8 cellular contexts compared by ENCODE assay signal in the genomic region with DNA sequence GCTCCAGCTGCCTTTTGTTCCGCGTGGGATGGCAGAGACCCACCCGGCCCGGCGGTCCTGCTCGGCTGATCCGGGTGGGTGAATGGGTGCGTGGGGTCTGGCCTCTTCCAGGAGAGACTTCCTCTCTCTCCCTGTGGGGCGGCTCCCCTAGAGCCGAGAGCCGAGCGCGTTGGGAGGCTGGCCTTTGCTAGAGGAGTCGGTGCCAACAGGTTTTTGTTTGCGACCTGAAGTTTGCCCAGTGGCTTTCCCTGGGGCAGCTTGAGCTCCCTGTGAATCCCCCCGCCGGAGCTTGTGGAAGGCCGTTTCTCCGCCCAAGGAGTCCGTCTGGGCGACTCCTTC. TPM values are rescaled to one million over a fixed set of nuclear protein-coding genes. Genes with fewer than 3 reads are reported as not detected.
A peak's percentile ranks its signal among the peaks of the same experiment; 100 is the strongest.
DNase-seq lines count a peak whose midpoint lies in the region; ATAC-seq and TF ChIP-seq lines count a peak whose summit lies in the region.

No MANE protein-coding gene starts in this region.

- TF ChIP-seq CTCF in PC-9 (conservative IDR thresholded peaks at IDR 0.05) (no peak), right lobe of liver (IDR thresholded peaks at IDR 0.05) (no peak)

- TF ChIP-seq POLR2A in right lobe of liver (IDR thresholded peaks at IDR 0.05), result no peak

- H3K79me2 ChIP-seq in PC-9 (ENCODE audit: low read depth), result peaks cover 56% of the 10 kb centered on the region

- 25% methylated on average over 6 of the region's 21 CpGs for WGBS in right lobe of liver (ENCODE audit: insufficient coverage, low coverage, low lambda C conversion rate, missing lambda C conversion rate)

- peaks cover 42% of the 10 kb centered on the region for H3K4me1 ChIP-seq in PC-9 (replicated peaks; ENCODE audit: insufficient read depth)
- peaks cover 0 to 24% (median 5%) of the 10 kb centered on the region in 4 donors for H3K4me1 ChIP-seq in right lobe of liver
- peaks cover 25% of the 10 kb centered on the region for H3K4me1 ChIP-seq in stomach smooth muscle (ENCODE audit: control insufficient read depth, insufficient read depth, low read length)

- ATAC-seq in right lobe of liver (peak; percentile 37 to 59 (median 48)), GM18868 (IDR thresholded peaks at IDR 0.05; ENCODE audit: unreplicated experiment) (no peak), GM21825 (IDR thresholded peaks at IDR 0.05; ENCODE audit: unreplicated experiment) (no peak)

- H3K27ac ChIP-seq in PC-9 (peak overlapping the region; percentile 85), cingulate gyrus (ENCODE audit: low read depth, low read length) (peak overlapping the region; percentile 92), right lobe of liver (peak overlapping the region; percentile 67 to 88 (median 83)), stomach smooth muscle (ENCODE audit: low read length) (peak overlapping the region; percentile 58)

- peak overlapping the region; percentile 79 to 91 for H3K9ac ChIP-seq in stomach smooth muscle (ENCODE audit: low read length in 2 of 2)

- POLR2A ChIA-PET in PC-9 (lab: Charles Lee; ENCODE audit: unreplicated experiment), result interaction anchor here (0.6 kb wide), 1 partner anchor 89 kb away, joined by 6 read pairs; no protein-coding TSS in a partner anchor

- H3K27me3 ChIP-seq in PC-9 (ENCODE audit: insufficient read depth, low read depth), result no peaks in the 10 kb centered on the region
- no peaks in the 10 kb centered on the region for H3K27me3 ChIP-seq in right lobe of liver
- H3K27me3 ChIP-seq in stomach smooth muscle (ENCODE audit: control insufficient read depth in 1 of 2, insufficient read depth in 2 of 2, low read length in 2 of 2), result no peaks in the 10 kb centered on the region

- H3K4me3 ChIP-seq in PC-9 (peak overlapping the region; percentile 96), right lobe of liver (peak overlapping the region; percentile 81 to 98 (median 97)), stomach smooth muscle (ENCODE audit: low read length in 2 of 2) (peak overlapping the region; percentile 92 to 93)

- H3K9me3 ChIP-seq in PC-9 (ENCODE audit: insufficient read depth, low read depth) (no peaks in the 10 kb centered on the region), right lobe of liver (no peaks in the 10 kb centered on the region), stomach smooth muscle (ENCODE audit: control insufficient read depth in 2 of 2, low read length in 2 of 2) (no peaks in the 10 kb centered on the region)

- TSS peak; percentile 36 for BruUV-seq in PC-9 (replicated peaks; lab: Mats Ljungman, UMichigan)

- H4K20me1 ChIP-seq in PC-9 (ENCODE audit: insufficient read depth), result peaks cover 18% of the 10 kb centered on the region

- no peaks in the 10 kb centered on the region for H3K9me2 ChIP-seq in PC-9 (ENCODE audit: insufficient read depth)

- peak; percentile 56 for DNase-seq in NCI-H82 (lab: John Stamatoyannopoulos, UW)
- DNase-seq in NCI-H82 treated with DMSO at 0.1 percent for 48 hours (lab: John Stamatoyannopoulos, UW; ENCODE audit: unreplicated experiment), result no peak
- peak in 1 of 2 experiments; percentile 34 for DNase-seq in PC-9
- DNase-seq in right lobe of liver, result peak; percentile 64 to 68 (median 65)

- peaks cover 37% of the 10 kb centered on the region for H3F3A ChIP-seq in PC-9 (ENCODE audit: insufficient read depth, low read depth)

- CTCF ChIA-PET in PC-9 (lab: Charles Lee), result interaction anchor here (1.4 kb wide), 1 partner anchor 11 kb away, joined by 5 read pairs; no protein-coding TSS in a partner anchor

- intact Hi-C loops in PC-9 (cut with micrococcal nuclease; ENCODE audit: unreplicated experiment), result no loop called here
- intact Hi-C loops in right lobe of liver (cut with DNase I), result no loop called here

- H3K36me3 ChIP-seq in PC-9 (ENCODE audit: low read depth) (no peaks in the 10 kb centered on the region), right lobe of liver (no peaks in the 10 kb centered on the region), stomach smooth muscle (ENCODE audit: control insufficient read depth in 2 of 2, insufficient read depth in 2 of 2, low read length in 2 of 2) (no peaks in the 10 kb centered on the region)

- peak overlapping the region; percentile 86 for H2AFZ ChIP-seq in PC-9

- peak overlapping the region; percentile 88 for H3K4me2 ChIP-seq in PC-9

RNA-seq across cellular contexts. Expression of a gene that starts 1.0 kb away (rescaled TPM):
- 113 TPM in 2 replicates for total RNA-seq in PC-9 (2021)
- 10 to 100 TPM in 4 of 6 experiments, 1 to 10 TPM in 2; 6.6 to 18.1 (median 11.4) TPM for total RNA-seq in right lobe of liver

Comparison
In these comparisons a context has a peak if more than half of its experiments do, and no peak if none do; other contexts are left out.
1. ATAC-seq: peak in right lobe of liver (4 of 4); none in GM18868 (single experiment) and GM21825 (single experiment).
2. Peak in every context shown above with its lines, with median percentiles within 50 percentile points of each other: H3K27ac ChIP-seq and H3K4me3 ChIP-seq.